Comparison of ENCODE assay signal across 26 cellular contexts in the genomic region with DNA sequence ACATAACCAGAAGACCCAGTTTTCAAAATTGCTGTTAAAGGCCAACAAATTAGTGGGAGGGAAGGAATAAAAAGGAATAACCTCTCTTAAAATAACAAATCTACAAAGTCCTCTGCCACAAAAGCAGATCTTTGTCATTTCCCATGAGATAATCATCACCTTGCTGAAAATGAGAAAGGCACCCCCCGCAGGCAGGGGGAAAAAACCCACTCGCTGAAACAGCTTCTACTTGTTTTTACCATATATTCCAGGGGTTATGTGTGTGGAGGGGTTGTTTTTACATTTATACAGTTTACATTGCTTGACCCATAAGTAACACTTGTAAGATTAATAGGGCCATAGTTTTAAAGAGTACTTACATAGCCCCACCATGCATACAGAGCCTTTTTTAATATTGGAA.
"Had no signal": no experiment of that assay in that cellular context is flagged by ENCODE, and none has a peak within 500 bp of the region (broad histone marks: within the 10 kb centered on the region; RNA-seq: fewer than 3 reads in every experiment).

No MANE protein-coding gene starts in this region.

- H3K9me3 Mint-ChIP-seq: activated CD4-positive, alpha-beta T cell treated with anti-CD3 and anti-CD28 coated beads, Interleukin-2, amount 10 ng/mL, durations not matched to agents 7 days and 5 days; activated naive CD4-positive, alpha-beta T cell treated with anti-CD3 and anti-CD28 coated beads, Interleukin-2, amount 50 U/mL, for 24 hours; activated naive CD8-positive, alpha-beta T cell treated with anti-CD3 and anti-CD28 coated beads, Interleukin-2, amount 10 ng/mL, durations not matched to agents 7 days and 5 days; activated T-cell treated with anti-CD3 and anti-CD28 coated beads, Interleukin-2, amount 50 U/mL, for 24 hours; activated T-helper 2 cell treated with anti-CD3 and anti-CD28 coated beads, Interferon-gamma antibody, Interleukin-2, Interleukin-4, amounts not matched to agents 10 μg/mL and 5 μg/mL and 100 μg/mL, durations not matched to agents 14 hours and 24 hours and 36 hours; T-helper 2 cell treated with Interferon-gamma antibody and Interleukin-4, amounts not matched to agents 5 μg/mL and 100 μg/mL, for 36 hours had no signal

- H3K36me3 ChIP-seq: breast epithelium, SJCRH30 had no signal

- H3K27ac Mint-ChIP-seq: activated CD4-positive, alpha-beta T cell treated with anti-CD3 and anti-CD28 coated beads for 36 hours; activated CD4-positive, alpha-beta T cell treated with anti-CD3 and anti-CD28 coated beads, Interleukin-2, amount 10 ng/mL, durations not matched to agents 7 days and 5 days; activated CD8-positive, alpha-beta T cell treated with anti-CD3 and anti-CD28 coated beads, Interleukin-2, amount 10 ng/mL, durations not matched to agents 7 days and 5 days; activated naive CD4-positive, alpha-beta T cell treated with anti-CD3 and anti-CD28 coated beads, Interleukin-2, amount 50 U/mL, for 24 hours; activated naive CD8-positive, alpha-beta T cell treated with anti-CD3 and anti-CD28 coated beads, Interleukin-2, amount 10 ng/mL, durations not matched to agents 7 days and 5 days; activated T-cell treated with anti-CD3 and anti-CD28 coated beads, Interleukin-2, amount 50 U/mL, for 24 hours; activated T-helper 2 cell treated with anti-CD3 and anti-CD28 coated beads, Interferon-gamma antibody, Interleukin-2, Interleukin-4, amounts not matched to agents 10 μg/mL and 5 μg/mL and 100 μg/mL, durations not matched to agents 14 hours and 24 hours and 36 hours; T-helper 2 cell treated with Interferon-gamma antibody and Interleukin-4, amounts not matched to agents 5 μg/mL and 100 μg/mL, for 36 hours had no signal

- H3K4me1 ChIP-seq: ascending aorta, breast epithelium, SJCRH30 had no signal

- H3K4me3 Mint-ChIP-seq: activated CD4-positive, alpha-beta T cell treated with anti-CD3 and anti-CD28 coated beads for 36 hours; activated CD4-positive, alpha-beta T cell treated with anti-CD3 and anti-CD28 coated beads, Interleukin-2, amount 10 ng/mL, durations not matched to agents 7 days and 5 days; activated CD8-positive, alpha-beta T cell treated with anti-CD3 and anti-CD28 coated beads, Interleukin-2, amount 10 ng/mL, durations not matched to agents 7 days and 5 days; activated naive CD4-positive, alpha-beta T cell treated with anti-CD3 and anti-CD28 coated beads, Interleukin-2, amount 50 U/mL, for 24 hours; activated naive CD8-positive, alpha-beta T cell treated with anti-CD3 and anti-CD28 coated beads, Interleukin-2, amount 10 ng/mL, durations not matched to agents 7 days and 5 days; activated T-cell treated with anti-CD3 and anti-CD28 coated beads, Interleukin-2, amount 50 U/mL, for 24 hours; T-helper 2 cell treated with Interferon-gamma antibody and Interleukin-4, amounts not matched to agents 5 μg/mL and 100 μg/mL, for 36 hours had no signal

- H3K4me1 Mint-ChIP-seq: activated CD4-positive, alpha-beta T cell treated with anti-CD3 and anti-CD28 coated beads for 36 hours; activated CD4-positive, alpha-beta T cell treated with anti-CD3 and anti-CD28 coated beads, Interleukin-2, amount 10 ng/mL, durations not matched to agents 7 days and 5 days; activated naive CD4-positive, alpha-beta T cell treated with anti-CD3 and anti-CD28 coated beads, Interleukin-2, amount 50 U/mL, for 24 hours; activated naive CD8-positive, alpha-beta T cell treated with anti-CD3 and anti-CD28 coated beads, Interleukin-2, amount 10 ng/mL, durations not matched to agents 7 days and 5 days had no signal

- H3K9me3 ChIP-seq: ascending aorta, breast epithelium, MG63, SJCRH30 had no signal

- H3K27me3 Mint-ChIP-seq: activated CD4-positive, alpha-beta T cell treated with anti-CD3 and anti-CD28 coated beads for 36 hours; activated CD4-positive, alpha-beta T cell treated with anti-CD3 and anti-CD28 coated beads, Interleukin-2, amount 10 ng/mL, durations not matched to agents 7 days and 5 days; activated naive CD8-positive, alpha-beta T cell treated with anti-CD3 and anti-CD28 coated beads, Interleukin-2, amount 10 ng/mL, durations not matched to agents 7 days and 5 days had no signal

- H3K36me3 Mint-ChIP-seq: activated naive CD4-positive, alpha-beta T cell treated with anti-CD3 and anti-CD28 coated beads, Interleukin-2, amount 50 U/mL, for 24 hours; activated naive CD8-positive, alpha-beta T cell treated with anti-CD3 and anti-CD28 coated beads, Interleukin-2, amount 10 ng/mL, durations not matched to agents 7 days and 5 days had no signal

- ATAC-seq: activated CD4-positive, alpha-beta T cell treated with anti-CD3 and anti-CD28 coated beads for 36 hours; activated CD4-positive, CD25-positive, alpha-beta regulatory T cell treated with anti-CD3 and anti-CD28 coated beads, Interleukin-2, amount 50 U/mL, for 24 hours; activated CD8-positive, alpha-beta T cell treated with anti-CD3 and anti-CD28 coated beads, Interleukin-2, amount 10 ng/mL, durations not matched to agents 7 days and 5 days had no signal

- H3K27ac ChIP-seq: ascending aorta, breast epithelium, SJCRH30, SK-N-MC had no signal

- DNase-seq: activated CD4-positive, alpha-beta T cell treated with anti-CD3 and anti-CD28 coated beads for 36 hours; activated CD4-positive, alpha-beta T cell treated with anti-CD3 and anti-CD28 coated beads, Interleukin-2, amount 10 ng/mL, durations not matched to agents 7 days and 5 days; activated CD4-positive, alpha-beta T cell treated with anti-CD3 and anti-CD28 coated beads, Interleukin-2, amount 50 U/mL, for 48 hours; activated CD8-positive, alpha-beta T cell treated with anti-CD3 and anti-CD28 coated beads, Interleukin-2, amount 10 ng/mL, durations not matched to agents 7 days and 5 days; activated gamma-delta T cell; activated naive CD4-positive, alpha-beta T cell treated with Interleukin-2 at 50 U/mL for 16 hours; activated naive CD8-positive, alpha-beta T cell treated with anti-CD3 and anti-CD28 coated beads, Interleukin-2, amount 10 ng/mL, durations not matched to agents 7 days and 5 days; activated T-cell treated with anti-CD3 and anti-CD28 coated beads, Interleukin-2, amount 50 U/mL, for 24 hours; amygdala; caudate nucleus; MG63; NCI-H1092; NCI-H1436 treated with DMSO at 0.1 percent for 48 hours; NCI-H1694 treated with DMSO at 0.1 percent for 48 hours; NCI-H2029; NCI-H345; NCI-H524 treated with DMSO at 0.1 percent for 48 hours; SHP77; SJCRH30 had no signal

- H3K4me3 ChIP-seq: ascending aorta, breast epithelium, MG63, SJCRH30, SK-N-MC had no signal

- H3K27me3 ChIP-seq: ascending aorta, breast epithelium, MG63, SJCRH30 had no signal
